In the genomic region with DNA sequence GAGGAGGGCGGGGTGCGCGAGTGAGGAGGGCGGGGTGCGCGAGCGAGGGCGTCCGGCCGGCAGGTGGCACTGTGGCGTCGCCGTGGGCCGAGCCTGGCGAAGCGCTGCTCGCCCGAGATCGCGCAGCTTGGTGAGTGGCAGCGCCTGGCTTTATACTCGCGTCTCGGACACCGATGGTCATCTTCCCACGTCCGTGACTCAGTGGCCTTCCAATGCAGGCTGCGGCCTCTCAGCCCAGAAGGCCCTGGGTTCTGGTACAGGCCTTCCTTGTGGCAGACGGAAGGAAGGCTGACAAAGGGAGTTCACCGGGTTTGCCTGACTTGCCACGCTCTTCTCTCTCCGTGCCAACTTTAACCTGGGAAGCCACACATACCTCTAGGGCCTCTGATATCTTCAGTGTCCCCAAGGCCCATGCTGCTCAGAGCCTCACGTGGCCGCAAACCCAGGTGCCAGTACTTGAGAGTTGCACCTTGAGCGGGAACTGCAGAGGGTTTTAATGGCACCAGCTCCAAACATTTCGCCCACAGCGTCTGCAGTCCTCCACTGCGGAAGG, we compare ENCODE assay signal across 8 cellular contexts.
DNase-seq lines count a peak whose midpoint lies in the region; ATAC-seq lines count a peak whose summit lies in the region.

No MANE protein-coding gene starts in this region.

- H3K27me3 ChIP-seq in mucosa of rectum (ENCODE audit: control insufficient read depth in 2 of 2, insufficient read depth in 2 of 2, low read length in 2 of 2) = peaks cover 3 to 5% of the 10 kb centered on the region in 2 donors

- ATAC-seq in HG02852 (IDR thresholded peaks at IDR 0.05; ENCODE audit: unreplicated experiment) = peak; percentile 90

- peak overlapping the region; percentile 48 for H3K27ac ChIP-seq in epithelial cell of prostate
- peak overlapping the region; percentile 9 to 68 for H3K27ac ChIP-seq in mucosa of rectum (ENCODE audit: low read depth in 2 of 2, low read length in 2 of 2)

- H3K36me3 ChIP-seq in mucosa of rectum (ENCODE audit: control insufficient read depth in 2 of 2, insufficient read depth in 2 of 2, low read length in 2 of 2) = no peaks in the 10 kb centered on the region

- no peaks in the 10 kb centered on the region for H3K9me3 ChIP-seq in mucosa of rectum (ENCODE audit: control insufficient read depth in 2 of 2, low read length in 2 of 2)

- peak overlapping the region; percentile 16 to 58 for H3K9ac ChIP-seq in mucosa of rectum (ENCODE audit: low read depth in 1 of 2, low read length in 2 of 2)

- peak; percentile 40 for DNase-seq in NCI-H2196 (lab: John Stamatoyannopoulos, UW; ENCODE audit: unreplicated experiment)
- no peak for DNase-seq in NCI-H2196 treated with DMSO at 0.1 percent for 48 hours (lab: John Stamatoyannopoulos, UW; ENCODE audit: unreplicated experiment)
- DNase-seq in NCI-H69 (lab: John Stamatoyannopoulos, UW) = peak; percentile 67
- DNase-seq in activated T-cell treated with anti-CD3 and anti-CD28 coated beads for 24 hours (ENCODE audit: low read depth) = peak; percentile 80
- DNase-seq in epithelial cell of prostate (ENCODE audit: low read depth, low spot score) = no peak
- peak; percentile 78 for DNase-seq in stimulated activated CD8-positive, alpha-beta memory T cell treated with anti-CD3 and anti-CD28 coated beads, Interleukin-4, amount 100 ng/mL, for 24 hours (ENCODE audit: low read depth)

- H3K4me1 ChIP-seq in mucosa of rectum (ENCODE audit: control insufficient read depth in 2 of 2, insufficient read depth in 2 of 2, low read length in 2 of 2) = peaks cover 3 to 12% of the 10 kb centered on the region in 2 donors

- H3K4me3 ChIP-seq in mucosa of rectum (ENCODE audit: low read length in 2 of 2) = peak overlapping the region; percentile 20 to 77

Comparison
In these comparisons a context has a peak if more than half of its experiments do, and no peak if none do; other contexts are left out.
1. DNase-seq: peak in NCI-H2196 (single experiment), NCI-H69 (single experiment), activated T-cell treated with anti-CD3 and anti-CD28 coated beads for 24 hours (single experiment) and stimulated activated CD8-positive, alpha-beta memory T cell treated with anti-CD3 and anti-CD28 coated beads, Interleukin-4, amount 100 ng/mL, for 24 hours (single experiment); none in NCI-H2196 treated with DMSO at 0.1 percent for 48 hours (single experiment) and epithelial cell of prostate (single experiment).